In genomic region chr14:24678801-24679247, GRCh38 we compare ENCODE assay signal across 1 cellular context.
TF ChIP-seq lines count a peak whose summit lies in the region.

No MANE protein-coding gene starts in this region.

TF ChIP-seq in HepG2, 621 proteins besides CTCF, POLR2A, EP300 and RAD21 (continued from another document and continues in another):
- TF ChIP-seq, protein P1, sequence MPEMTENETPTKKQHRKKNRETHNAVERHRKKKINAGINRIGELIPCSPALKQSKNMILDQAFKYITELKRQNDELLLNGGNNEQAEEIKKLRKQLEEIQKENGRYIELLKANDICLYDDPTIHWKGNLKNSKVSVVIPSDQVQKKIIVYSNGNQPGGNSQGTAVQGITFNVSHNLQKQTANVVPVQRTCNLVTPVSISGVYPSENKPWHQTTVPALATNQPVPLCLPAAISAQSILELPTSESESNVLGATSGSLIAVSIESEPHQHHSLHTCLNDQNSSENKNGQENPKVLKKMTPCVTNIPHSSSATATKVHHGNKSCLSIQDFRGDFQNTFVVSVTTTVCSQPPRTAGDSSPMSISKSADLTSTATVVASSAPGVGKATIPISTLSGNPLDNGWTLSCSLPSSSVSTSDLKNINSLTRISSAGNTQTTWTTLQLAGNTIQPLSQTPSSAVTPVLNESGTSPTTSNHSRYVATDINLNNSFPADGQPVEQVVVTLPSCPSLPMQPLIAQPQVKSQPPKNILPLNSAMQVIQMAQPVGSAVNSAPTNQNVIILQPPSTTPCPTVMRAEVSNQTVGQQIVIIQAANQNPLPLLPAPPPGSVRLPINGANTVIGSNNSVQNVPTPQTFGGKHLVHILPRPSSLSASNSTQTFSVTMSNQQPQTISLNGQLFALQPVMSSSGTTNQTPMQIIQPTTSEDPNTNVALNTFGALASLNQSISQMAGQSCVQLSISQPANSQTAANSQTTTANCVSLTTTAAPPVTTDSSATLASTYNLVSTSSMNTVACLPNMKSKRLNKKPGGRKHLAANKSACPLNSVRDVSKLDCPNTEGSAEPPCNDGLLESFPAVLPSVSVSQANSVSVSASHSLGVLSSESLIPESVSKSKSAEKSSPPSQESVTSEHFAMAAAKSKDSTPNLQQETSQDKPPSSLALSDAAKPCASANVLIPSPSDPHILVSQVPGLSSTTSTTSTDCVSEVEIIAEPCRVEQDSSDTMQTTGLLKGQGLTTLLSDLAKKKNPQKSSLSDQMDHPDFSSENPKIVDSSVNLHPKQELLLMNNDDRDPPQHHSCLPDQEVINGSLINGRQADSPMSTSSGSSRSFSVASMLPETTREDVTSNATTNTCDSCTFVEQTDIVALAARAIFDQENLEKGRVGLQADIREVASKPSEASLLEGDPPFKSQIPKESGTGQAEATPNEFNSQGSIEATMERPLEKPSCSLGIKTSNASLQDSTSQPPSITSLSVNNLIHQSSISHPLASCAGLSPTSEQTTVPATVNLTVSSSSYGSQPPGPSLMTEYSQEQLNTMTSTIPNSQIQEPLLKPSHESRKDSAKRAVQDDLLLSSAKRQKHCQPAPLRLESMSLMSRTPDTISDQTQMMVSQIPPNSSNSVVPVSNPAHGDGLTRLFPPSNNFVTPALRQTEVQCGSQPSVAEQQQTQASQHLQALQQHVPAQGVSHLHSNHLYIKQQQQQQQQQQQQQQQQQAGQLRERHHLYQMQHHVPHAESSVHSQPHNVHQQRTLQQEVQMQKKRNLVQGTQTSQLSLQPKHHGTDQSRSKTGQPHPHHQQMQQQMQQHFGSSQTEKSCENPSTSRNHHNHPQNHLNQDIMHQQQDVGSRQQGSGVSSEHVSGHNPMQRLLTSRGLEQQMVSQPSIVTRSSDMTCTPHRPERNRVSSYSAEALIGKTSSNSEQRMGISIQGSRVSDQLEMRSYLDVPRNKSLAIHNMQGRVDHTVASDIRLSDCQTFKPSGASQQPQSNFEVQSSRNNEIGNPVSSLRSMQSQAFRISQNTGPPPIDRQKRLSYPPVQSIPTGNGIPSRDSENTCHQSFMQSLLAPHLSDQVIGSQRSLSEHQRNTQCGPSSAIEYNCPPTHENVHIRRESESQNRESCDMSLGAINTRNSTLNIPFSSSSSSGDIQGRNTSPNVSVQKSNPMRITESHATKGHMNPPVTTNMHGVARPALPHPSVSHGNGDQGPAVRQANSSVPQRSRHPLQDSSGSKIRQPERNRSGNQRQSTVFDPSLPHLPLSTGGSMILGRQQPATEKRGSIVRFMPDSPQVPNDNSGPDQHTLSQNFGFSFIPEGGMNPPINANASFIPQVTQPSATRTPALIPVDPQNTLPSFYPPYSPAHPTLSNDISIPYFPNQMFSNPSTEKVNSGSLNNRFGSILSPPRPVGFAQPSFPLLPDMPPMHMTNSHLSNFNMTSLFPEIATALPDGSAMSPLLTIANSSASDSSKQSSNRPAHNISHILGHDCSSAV (CRISPR knock-in tag; IDR thresholded peaks at IDR 0.05; ENCODE audit: borderline replicate concordance): no peak
- TF ChIP-seq REL (CRISPR knock-in tag; conservative IDR thresholded peaks at IDR 0.05) (no peak), THRA (CRISPR knock-in tag; IDR thresholded peaks at IDR 0.05; ENCODE audit: borderline replicate concordance) (peak; percentile 61), KDM2A (CRISPR knock-in tag; IDR thresholded peaks at IDR 0.05; ENCODE audit: borderline replicate concordance, low read depth) (no peak; the same call in none of the 2 replicates), SNRNP70 (IDR thresholded peaks at IDR 0.05; ENCODE audit: low read depth, low read length) (no peak), ZNF678 (CRISPR knock-in tag; IDR thresholded peaks at IDR 0.05) (no peak), FIP1L1 (IDR thresholded peaks at IDR 0.05; ENCODE audit: borderline replicate concordance, insufficient read depth, low read depth, low read length) (no peak), ZNF768 (CRISPR knock-in tag; IDR thresholded peaks at IDR 0.05) (no peak), ONECUT2 (CRISPR knock-in tag; IDR thresholded peaks at IDR 0.05) (0 out of 2 replicates have a peak, but pooled peaks have one; percentile 11), ZNF510 (CRISPR knock-in tag; IDR thresholded peaks at IDR 0.05; ENCODE audit: low read depth) (no peak), ZNF33A (CRISPR knock-in tag; IDR thresholded peaks at IDR 0.05; ENCODE audit: borderline replicate concordance) (no peak), YEATS2 (CRISPR knock-in tag; IDR thresholded peaks at IDR 0.05; ENCODE audit: borderline replicate concordance) (peak; percentile 57; the same call in 1 of the 2 replicates), ZNF30 (CRISPR knock-in tag; IDR thresholded peaks at IDR 0.05) (0 out of 2 replicates have a peak, but pooled peaks have one; percentile 34), GPN1 (CRISPR knock-in tag; IDR thresholded peaks at IDR 0.05; ENCODE audit: borderline replicate concordance) (no peak), ZNF615 (CRISPR knock-in tag; IDR thresholded peaks at IDR 0.05; ENCODE audit: borderline replicate concordance) (no peak), ZNF773 (CRISPR knock-in tag; IDR thresholded peaks at IDR 0.05; ENCODE audit: borderline replicate concordance) (no peak), ZNF367 (CRISPR knock-in tag; IDR thresholded peaks at IDR 0.05; ENCODE audit: borderline replicate concordance) (no peak), PRPF4 (IDR thresholded peaks at IDR 0.05; ENCODE audit: low read depth, low read length, poor library complexity, severe bottlenecking) (no peak), ZNF703 (CRISPR knock-in tag; IDR thresholded peaks at IDR 0.05; ENCODE audit: borderline replicate concordance) (no peak), POLR2AphosphoS2 (IDR thresholded peaks at IDR 0.05; ENCODE audit: low read depth, low read length) (no peak), ZNF441 (CRISPR knock-in tag; IDR thresholded peaks at IDR 0.05; ENCODE audit: borderline replicate concordance) (no peak), WIZ (CRISPR knock-in tag; IDR thresholded peaks at IDR 0.05) (0 out of 2 replicates have a peak, but pooled peaks have one; percentile 59), HDAC2 (CRISPR knock-in tag; IDR thresholded peaks at IDR 0.05) (peak; percentile 53; the same call in 1 of the 2 replicates), DMAP1 (CRISPR knock-in tag; IDR thresholded peaks at IDR 0.05) (no peak), ZFY (CRISPR knock-in tag; IDR thresholded peaks at IDR 0.05) (no peak), ARNT (IDR thresholded peaks at IDR 0.05) (no peak), FOXA3 (CRISPR knock-in tag; IDR thresholded peaks at IDR 0.05) (peak; percentile 57), LBX2 (CRISPR knock-in tag; IDR thresholded peaks at IDR 0.05; ENCODE audit: borderline replicate concordance) (no peak), ZNF839 (CRISPR knock-in tag; IDR thresholded peaks at IDR 0.05; ENCODE audit: borderline replicate concordance) (no peak), GATAD1 (CRISPR knock-in tag; IDR thresholded peaks at IDR 0.05) (peak; percentile 60), SMARCE1 (IDR thresholded peaks at IDR 0.05; ENCODE audit: borderline replicate concordance) (no peak)
- TF ChIP-seq, protein P2, sequence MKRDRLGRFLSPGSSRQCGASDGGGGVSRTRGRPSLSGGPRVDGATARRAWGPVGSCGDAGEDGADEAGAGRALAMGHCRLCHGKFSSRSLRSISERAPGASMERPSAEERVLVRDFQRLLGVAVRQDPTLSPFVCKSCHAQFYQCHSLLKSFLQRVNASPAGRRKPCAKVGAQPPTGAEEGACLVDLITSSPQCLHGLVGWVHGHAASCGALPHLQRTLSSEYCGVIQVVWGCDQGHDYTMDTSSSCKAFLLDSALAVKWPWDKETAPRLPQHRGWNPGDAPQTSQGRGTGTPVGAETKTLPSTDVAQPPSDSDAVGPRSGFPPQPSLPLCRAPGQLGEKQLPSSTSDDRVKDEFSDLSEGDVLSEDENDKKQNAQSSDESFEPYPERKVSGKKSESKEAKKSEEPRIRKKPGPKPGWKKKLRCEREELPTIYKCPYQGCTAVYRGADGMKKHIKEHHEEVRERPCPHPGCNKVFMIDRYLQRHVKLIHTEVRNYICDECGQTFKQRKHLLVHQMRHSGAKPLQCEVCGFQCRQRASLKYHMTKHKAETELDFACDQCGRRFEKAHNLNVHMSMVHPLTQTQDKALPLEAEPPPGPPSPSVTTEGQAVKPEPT (CRISPR knock-in tag; IDR thresholded peaks at IDR 0.05; ENCODE audit: low read depth): no peak
- TF ChIP-seq, protein P3, sequence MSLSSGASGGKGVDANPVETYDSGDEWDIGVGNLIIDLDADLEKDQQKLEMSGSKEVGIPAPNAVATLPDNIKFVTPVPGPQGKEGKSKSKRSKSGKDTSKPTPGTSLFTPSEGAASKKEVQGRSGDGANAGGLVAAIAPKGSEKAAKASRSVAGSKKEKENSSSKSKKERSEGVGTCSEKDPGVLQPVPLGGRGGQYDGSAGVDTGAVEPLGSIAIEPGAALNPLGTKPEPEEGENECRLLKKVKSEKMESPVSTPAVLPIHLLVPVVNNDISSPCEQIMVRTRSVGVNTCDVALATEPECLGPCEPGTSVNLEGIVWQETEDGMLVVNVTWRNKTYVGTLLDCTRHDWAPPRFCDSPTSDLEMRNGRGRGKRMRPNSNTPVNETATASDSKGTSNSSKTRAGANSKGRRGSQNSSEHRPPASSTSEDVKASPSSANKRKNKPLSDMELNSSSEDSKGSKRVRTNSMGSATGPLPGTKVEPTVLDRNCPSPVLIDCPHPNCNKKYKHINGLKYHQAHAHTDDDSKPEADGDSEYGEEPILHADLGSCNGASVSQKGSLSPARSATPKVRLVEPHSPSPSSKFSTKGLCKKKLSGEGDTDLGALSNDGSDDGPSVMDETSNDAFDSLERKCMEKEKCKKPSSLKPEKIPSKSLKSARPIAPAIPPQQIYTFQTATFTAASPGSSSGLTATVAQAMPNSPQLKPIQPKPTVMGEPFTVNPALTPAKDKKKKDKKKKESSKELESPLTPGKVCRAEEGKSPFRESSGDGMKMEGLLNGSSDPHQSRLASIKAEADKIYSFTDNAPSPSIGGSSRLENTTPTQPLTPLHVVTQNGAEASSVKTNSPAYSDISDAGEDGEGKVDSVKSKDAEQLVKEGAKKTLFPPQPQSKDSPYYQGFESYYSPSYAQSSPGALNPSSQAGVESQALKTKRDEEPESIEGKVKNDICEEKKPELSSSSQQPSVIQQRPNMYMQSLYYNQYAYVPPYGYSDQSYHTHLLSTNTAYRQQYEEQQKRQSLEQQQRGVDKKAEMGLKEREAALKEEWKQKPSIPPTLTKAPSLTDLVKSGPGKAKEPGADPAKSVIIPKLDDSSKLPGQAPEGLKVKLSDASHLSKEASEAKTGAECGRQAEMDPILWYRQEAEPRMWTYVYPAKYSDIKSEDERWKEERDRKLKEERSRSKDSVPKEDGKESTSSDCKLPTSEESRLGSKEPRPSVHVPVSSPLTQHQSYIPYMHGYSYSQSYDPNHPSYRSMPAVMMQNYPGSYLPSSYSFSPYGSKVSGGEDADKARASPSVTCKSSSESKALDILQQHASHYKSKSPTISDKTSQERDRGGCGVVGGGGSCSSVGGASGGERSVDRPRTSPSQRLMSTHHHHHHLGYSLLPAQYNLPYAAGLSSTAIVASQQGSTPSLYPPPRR (CRISPR knock-in tag; IDR thresholded peaks at IDR 0.05; ENCODE audit: borderline replicate concordance): no peak
- TF ChIP-seq, protein P4, sequence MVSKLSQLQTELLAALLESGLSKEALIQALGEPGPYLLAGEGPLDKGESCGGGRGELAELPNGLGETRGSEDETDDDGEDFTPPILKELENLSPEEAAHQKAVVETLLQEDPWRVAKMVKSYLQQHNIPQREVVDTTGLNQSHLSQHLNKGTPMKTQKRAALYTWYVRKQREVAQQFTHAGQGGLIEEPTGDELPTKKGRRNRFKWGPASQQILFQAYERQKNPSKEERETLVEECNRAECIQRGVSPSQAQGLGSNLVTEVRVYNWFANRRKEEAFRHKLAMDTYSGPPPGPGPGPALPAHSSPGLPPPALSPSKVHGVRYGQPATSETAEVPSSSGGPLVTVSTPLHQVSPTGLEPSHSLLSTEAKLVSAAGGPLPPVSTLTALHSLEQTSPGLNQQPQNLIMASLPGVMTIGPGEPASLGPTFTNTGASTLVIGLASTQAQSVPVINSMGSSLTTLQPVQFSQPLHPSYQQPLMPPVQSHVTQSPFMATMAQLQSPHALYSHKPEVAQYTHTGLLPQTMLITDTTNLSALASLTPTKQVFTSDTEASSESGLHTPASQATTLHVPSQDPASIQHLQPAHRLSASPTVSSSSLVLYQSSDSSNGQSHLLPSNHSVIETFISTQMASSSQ (IDR thresholded peaks at IDR 0.05; ENCODE audit: low read depth): no peak
- TF ChIP-seq, protein P4 (CRISPR knock-in tag; IDR thresholded peaks at IDR 0.05; ENCODE audit: borderline replicate concordance): no peak
- TF ChIP-seq, protein P5, sequence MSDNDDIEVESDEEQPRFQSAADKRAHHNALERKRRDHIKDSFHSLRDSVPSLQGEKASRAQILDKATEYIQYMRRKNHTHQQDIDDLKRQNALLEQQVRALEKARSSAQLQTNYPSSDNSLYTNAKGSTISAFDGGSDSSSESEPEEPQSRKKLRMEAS (IDR thresholded peaks at IDR 0.05): peak; percentile 49
- TF ChIP-seq, protein P6, sequence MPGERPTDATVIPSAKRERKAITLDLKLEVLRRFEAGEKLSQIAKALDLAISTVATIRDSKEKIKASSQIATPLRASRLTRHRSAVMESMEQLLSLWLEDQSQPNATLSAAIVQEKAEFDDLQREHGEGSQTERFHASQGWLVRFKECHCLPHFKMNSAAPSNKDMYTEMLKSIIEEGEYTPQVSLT (CRISPR knock-in tag; IDR thresholded peaks at IDR 0.05; ENCODE audit: borderline replicate concordance, low read depth): no peak
